Comparison of ENCODE assay signal across 9 cellular contexts in the genomic region with DNA sequence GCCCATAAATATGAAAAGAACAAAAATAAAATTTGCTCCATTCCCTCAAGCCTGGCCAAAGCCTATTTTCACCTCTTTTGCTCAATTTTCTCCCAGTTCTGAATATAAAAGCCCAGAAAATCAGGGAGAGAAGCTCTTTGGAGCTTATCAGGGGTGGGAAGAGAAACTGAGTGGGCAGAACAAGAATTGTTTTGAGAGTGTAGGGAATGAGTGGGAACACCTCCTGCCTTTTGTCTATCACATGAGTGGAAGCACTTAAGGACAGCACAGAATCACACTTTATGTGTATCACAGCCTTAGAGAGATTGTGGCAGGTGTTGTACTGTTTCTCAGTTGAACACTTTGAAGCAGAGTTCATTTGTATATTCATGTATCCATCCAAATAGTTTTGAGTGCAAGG.
"Had no signal": no experiment of that assay in that cellular context is flagged by ENCODE, and none has a peak within 500 bp of the region (broad histone marks: within the 10 kb centered on the region; RNA-seq: fewer than 3 reads in every experiment).

No MANE protein-coding gene starts in this region.

- ATAC-seq: GM23338, K562 had no signal

- FAIRE-seq: H1, H54, K562 had no signal

- DNase-seq: H9, HCEC 1CT, HFFc6, KG1 had no signal

- H3K4me2 ChIP-seq: GM23338 had no signal

- H3K27ac ChIP-seq: HL-60 had no signal

- H3K4me3 ChIP-seq: GM23338, K562 had no signal
